ENCODE assay signal across 21 cellular contexts in the genomic region with DNA sequence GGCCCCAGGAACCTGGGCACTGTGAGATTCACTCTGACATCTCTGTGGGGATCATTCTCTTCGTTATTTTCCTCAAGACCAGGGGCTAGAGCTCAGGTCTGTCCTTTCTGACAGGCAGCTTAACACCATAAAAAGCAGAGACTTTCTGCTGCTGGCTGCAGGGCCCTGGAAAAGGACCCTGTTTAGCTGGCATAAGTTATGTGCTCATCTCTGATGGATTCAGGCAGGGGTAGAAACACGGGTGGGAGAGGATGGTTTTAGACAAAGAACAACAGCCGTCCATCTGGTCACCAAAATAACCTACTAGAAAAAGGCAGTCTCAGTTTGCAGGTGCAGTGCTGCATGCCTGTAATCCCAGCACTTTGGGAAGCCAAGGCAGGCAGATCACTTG. TPM values are rescaled to one million over a fixed set of nuclear protein-coding genes. Genes with fewer than 3 reads are reported as not detected.
A peak's percentile ranks its signal among the peaks of the same experiment; 100 is the strongest.
DNase-seq lines count a peak whose midpoint lies in the region; ATAC-seq and TF ChIP-seq lines count a peak whose summit lies in the region.
"Had no signal": no experiment of that assay in that cellular context is flagged by ENCODE, and none has a peak within 500 bp of the region (broad histone marks: within the 10 kb centered on the region; RNA-seq: fewer than 3 reads in every experiment).

No MANE protein-coding gene starts in this region.

- no peak overlapping the region for H2AFZ ChIP-seq in Loucy (ENCODE audit: low read length)

- H3K9ac ChIP-seq in Loucy (ENCODE audit: low read depth, low read length, poor library complexity, severe bottlenecking) = peak overlapping the region; percentile 31

- peak overlapping the region; percentile 24 for H3K27ac Mint-ChIP-seq in activated naive CD4-positive, alpha-beta T cell treated with anti-CD3 and anti-CD28 coated beads, Interleukin-2, amount 10 ng/mL, durations not matched to agents 7 days and 5 days
- H3K27ac Mint-ChIP-seq in chondrocyte (ENCODE audit: unreplicated experiment) = peak overlapping the region; percentile 20
- H3K27ac Mint-ChIP-seq in stimulated activated effector memory CD8-positive, alpha-beta T cell treated with anti-CD3 and anti-CD28 coated beads, Interleukin-12 subunit alpha, Interleukin-12 subunit beta, amount 100 ng/mL, for 72 hours = peak overlapping the region; percentile 43

- H3K4me3 Mint-ChIP-seq in activated naive CD4-positive, alpha-beta T cell treated with anti-CD3 and anti-CD28 coated beads, Interleukin-2, amount 10 ng/mL, durations not matched to agents 7 days and 5 days = peak overlapping the region; percentile 41
- no peak overlapping the region for H3K4me3 Mint-ChIP-seq in chondrocyte (ENCODE audit: unreplicated experiment)
- peak overlapping the region; percentile 98 for H3K4me3 Mint-ChIP-seq in stimulated activated effector memory CD8-positive, alpha-beta T cell treated with anti-CD3 and anti-CD28 coated beads, Interleukin-12 subunit alpha, Interleukin-12 subunit beta, amount 100 ng/mL, for 72 hours

- peaks cover 8% of the 10 kb centered on the region for H3K27me3 Mint-ChIP-seq in activated naive CD4-positive, alpha-beta T cell treated with anti-CD3 and anti-CD28 coated beads, Interleukin-2, amount 10 ng/mL, durations not matched to agents 7 days and 5 days
- H3K27me3 Mint-ChIP-seq in chondrocyte (ENCODE audit: low read depth) = no peaks in the 10 kb centered on the region

- in situ Hi-C loops in GM13977 (cut with MboI; ENCODE audit: low pct_unique_long_range_greater_than_20kb, low sequenced_read_pairs, unreplicated experiment) = no loop called here

- H3K36me3 Mint-ChIP-seq in activated naive CD4-positive, alpha-beta T cell treated with anti-CD3 and anti-CD28 coated beads, Interleukin-2, amount 10 ng/mL, durations not matched to agents 7 days and 5 days = peaks cover 27% of the 10 kb centered on the region
- peaks cover 7% of the 10 kb centered on the region for H3K36me3 Mint-ChIP-seq in chondrocyte (ENCODE audit: low read depth)
- H3K36me3 Mint-ChIP-seq in stimulated activated effector memory CD8-positive, alpha-beta T cell treated with anti-CD3 and anti-CD28 coated beads, Interleukin-12 subunit alpha, Interleukin-12 subunit beta, amount 100 ng/mL, for 72 hours = peaks cover 31% of the 10 kb centered on the region

- peaks cover 24% of the 10 kb centered on the region for H4K20me1 ChIP-seq in Loucy (ENCODE audit: insufficient read depth, low read length, poor library complexity, severe bottlenecking)

- H3K9me3 Mint-ChIP-seq in activated naive CD4-positive, alpha-beta T cell treated with anti-CD3 and anti-CD28 coated beads, Interleukin-2, amount 10 ng/mL, durations not matched to agents 7 days and 5 days = no peaks in the 10 kb centered on the region
- no peaks in the 10 kb centered on the region for H3K9me3 Mint-ChIP-seq in chondrocyte (ENCODE audit: low read depth)
- no peaks in the 10 kb centered on the region for H3K9me3 Mint-ChIP-seq in stimulated activated effector memory CD8-positive, alpha-beta T cell treated with anti-CD3 and anti-CD28 coated beads, Interleukin-12 subunit alpha, Interleukin-12 subunit beta, amount 100 ng/mL, for 72 hours

- peak overlapping the region; percentile 17 for H3K4me2 ChIP-seq in Loucy (ENCODE audit: low read depth, low read length, poor library complexity, severe bottlenecking)

- H3K36me3 ChIP-seq in Loucy (ENCODE audit: insufficient read depth, low read length) = peaks cover 10% of the 10 kb centered on the region; the same call in 1 of the 2 replicates

- no peaks in the 10 kb centered on the region for H3K9me2 ChIP-seq in Loucy (replicated peaks; ENCODE audit: low read depth, low read length)

- ATAC-seq in stimulated activated effector memory CD8-positive, alpha-beta T cell treated with anti-CD3 and anti-CD28 coated beads, Interleukin-12 subunit alpha, Interleukin-12 subunit beta, amount 100 ng/mL, for 72 hours = no peak
- no peak for ATAC-seq in HG02938 (IDR thresholded peaks at IDR 0.05; ENCODE audit: unreplicated experiment)
- ATAC-seq: HCT116, Right ventricle myocardium inferior had no signal

- no peaks in the 10 kb centered on the region for H3K27me3 ChIP-seq in Loucy (ENCODE audit: insufficient read depth, low read length, poor library complexity, severe bottlenecking)
- H3K27me3 ChIP-seq: ascending aorta, sigmoid colon, upper lobe of left lung had no signal

- no peak for DNase-seq in activated naive CD4-positive, alpha-beta T cell treated with anti-CD3 and anti-CD28 coated beads, Interleukin-2, amount 10 ng/mL, durations not matched to agents 7 days and 5 days
- DNase-seq in activated naive CD4-positive, alpha-beta T cell treated with Interleukin-2 at 50 U/mL for 16 hours = no peak
- no peak for DNase-seq in chondrocyte (ENCODE audit: low spot score)
- no peak for DNase-seq in stimulated activated effector memory CD8-positive, alpha-beta T cell treated with anti-CD3 and anti-CD28 coated beads, Interleukin-12 subunit alpha, Interleukin-12 subunit beta, amount 100 ng/mL, for 72 hours (ENCODE audit: low spot score in 2 of 2)
- no peak for DNase-seq in NCI-H1930 (lab: John Stamatoyannopoulos, UW)
- no peak for DNase-seq in GM13977 (ENCODE audit: low spot score)
- DNase-seq: activated CD8-positive, alpha-beta memory T cell treated with anti-CD3 and anti-CD28 coated beads, Interleukin-2, amount 50 U/mL, for 4 hours; glutamatergic neuron; Kasumi-1; kidney glomerular epithelial cell; NCI-H1694 treated with DMSO at 0.1 percent for 48 hours; NCI-H2227 treated with DMSO at 0.1 percent for 48 hours; sigmoid colon; stimulated activated CD8-positive, alpha-beta memory T cell treated with anti-CD3 and anti-CD28 coated beads, Interleukin-4, amount 100 ng/mL, for 48 hours; T1000; upper lobe of left lung had no signal

- H3K4me3 ChIP-seq in Loucy (ENCODE audit: low read length, poor library complexity, severe bottlenecking) = no peak overlapping the region
- H3K4me3 ChIP-seq: ascending aorta, sigmoid colon, upper lobe of left lung had no signal

- 0 out of 2 replicates have a peak, but pooled peaks cover 8% of the 10 kb centered on the region for H3F3A ChIP-seq in Loucy (ENCODE audit: low read depth)

- H3K4me1 Mint-ChIP-seq in activated naive CD4-positive, alpha-beta T cell treated with anti-CD3 and anti-CD28 coated beads, Interleukin-2, amount 10 ng/mL, durations not matched to agents 7 days and 5 days = peaks cover 75% of the 10 kb centered on the region
- H3K4me1 Mint-ChIP-seq in chondrocyte (ENCODE audit: low read depth) = peaks cover 48% of the 10 kb centered on the region
- peaks cover 76% of the 10 kb centered on the region for H3K4me1 Mint-ChIP-seq in stimulated activated effector memory CD8-positive, alpha-beta T cell treated with anti-CD3 and anti-CD28 coated beads, Interleukin-12 subunit alpha, Interleukin-12 subunit beta, amount 100 ng/mL, for 72 hours

- H3K79me2 ChIP-seq in Loucy (ENCODE audit: insufficient read depth, low read length) = peaks cover 30% of the 10 kb centered on the region

- H3K9me3 ChIP-seq in Loucy (ENCODE audit: insufficient read depth, low read depth, low read length) = no peaks in the 10 kb centered on the region
- H3K9me3 ChIP-seq: ascending aorta, sigmoid colon, upper lobe of left lung had no signal

- peaks cover 44% of the 10 kb centered on the region for H3K4me1 ChIP-seq in Loucy (ENCODE audit: insufficient read depth, low read length, poor library complexity, severe bottlenecking)

- TF ChIP-seq CTCF in Loucy (conservative IDR thresholded peaks at IDR 0.05; ENCODE audit: low read length) = no peak
- TF ChIP-seq CTCF in chondrocyte (IDR thresholded peaks at IDR 0.05) = no peak
- no peak for TF ChIP-seq CTCF in GM13977 (IDR thresholded peaks at IDR 0.05; ENCODE audit: extremely low read depth, insufficient read depth, missing control alignments)

- CTCF ChIA-PET in activated naive CD4-positive, alpha-beta T cell treated with anti-CD3 and anti-CD28 coated beads, Interleukin-2, amount 10 ng/mL, durations not matched to agents 7 days and 5 days (lab: Charles Lee) = interaction anchor here (1.2 kb wide), 2 partner anchors 16 to 68 kb away, joined by 4 to 6 read pairs; no protein-coding TSS in a partner anchor

RNA-seq across cellular contexts. Expression of a gene that starts 2.3 kb away (rescaled TPM):
- total RNA-seq in chondrocyte = 209 to 228 TPM (median 221 TPM) in 3 replicates

RNA-seq across cellular contexts. Expression of a gene that starts 41.5 kb away (rescaled TPM):
- 6.6 to 8.7 TPM (median 8.6 TPM) in 3 replicates for total RNA-seq in chondrocyte
